Comparison of ENCODE assay signal across 28 cellular contexts in the genomic region with DNA sequence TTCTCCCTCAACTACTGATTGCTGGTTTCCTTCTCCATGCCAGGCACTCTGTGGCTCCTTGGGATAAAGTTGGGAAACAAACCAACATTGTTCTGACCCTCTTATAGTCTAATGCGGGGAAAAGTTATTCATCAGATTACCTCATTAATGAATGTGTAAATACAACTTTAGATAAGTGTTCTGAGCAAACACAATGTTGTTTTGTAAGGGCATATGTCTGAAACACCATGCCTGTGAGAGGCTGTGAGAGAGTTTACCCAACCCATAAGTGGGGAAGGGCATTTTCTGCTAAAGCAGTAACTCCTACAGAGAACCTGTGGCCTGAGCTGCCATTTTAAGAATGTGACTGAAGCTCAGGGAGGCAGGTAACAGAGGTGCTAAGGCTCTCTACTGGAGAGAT.
A peak's percentile ranks its signal among the peaks of the same experiment; 100 is the strongest.
DNase-seq lines count a peak whose midpoint lies in the region; ATAC-seq, FAIRE-seq and TF ChIP-seq lines count a peak whose summit lies in the region.
"Had no signal": no experiment of that assay in that cellular context is flagged by ENCODE, and none has a peak within 500 bp of the region (broad histone marks: within the 10 kb centered on the region; RNA-seq: fewer than 3 reads in every experiment).

No MANE protein-coding gene starts in this region.

- FAIRE-seq in bronchial epithelial cell (lab: Jason Lieb, UNC): no peak
- FAIRE-seq: A204.1, G401.6 had no signal

- POLR2A ChIA-PET in HEK293 (lab: Yijun Ruan, JAX): no interaction called here

- ATAC-seq in HG03139 (IDR thresholded peaks at IDR 0.05; ENCODE audit: unreplicated experiment): no peak
- ATAC-seq: left colon; SK-N-SH treated with all-trans-retinoic acid at 6 μM for 48 hours; stimulated activated naive CD8-positive, alpha-beta T cell treated with anti-CD3 and anti-CD28 coated beads, Interleukin-15, amount 100 ng/mL, for 72 hours; T-helper 17 cell had no signal

- intact Hi-C loops in esophagus muscularis mucosa (cut with DNase I) (no loop called here), uterus (cut with DNase I; ENCODE audit: low total_unique reads) (no loop called here)

- H3K4me3 ChIP-seq in HEK293 (ENCODE audit: low read depth, low read length): no peak overlapping the region
- no peak overlapping the region for H3K4me3 ChIP-seq in bronchial epithelial cell (ENCODE audit: low read depth, low read length)
- H3K4me3 ChIP-seq in esophagus muscularis mucosa: no peak overlapping the region
- no peak overlapping the region for H3K4me3 ChIP-seq in uterus
- H3K4me3 ChIP-seq: prostate gland, thyroid gland had no signal

- TF ChIP-seq EP300 in esophagus muscularis mucosa (IDR thresholded peaks at IDR 0.05): no peak

- no peaks in the 10 kb centered on the region for H3K9me3 ChIP-seq in HEK293 (ENCODE audit: control insufficient read depth, insufficient read depth, low read depth, low read length)
- no peaks in the 10 kb centered on the region for H3K9me3 ChIP-seq in esophagus muscularis mucosa
- no peaks in the 10 kb centered on the region for H3K9me3 ChIP-seq in uterus
- H3K9me3 ChIP-seq: prostate gland, thyroid gland had no signal

- H3K36me3 ChIP-seq in HEK293 (ENCODE audit: control insufficient read depth in 2 of 2, insufficient read depth in 1 of 2, low read length in 2 of 2): no peaks in the 10 kb centered on the region
- no peaks in the 10 kb centered on the region for H3K36me3 ChIP-seq in bronchial epithelial cell (ENCODE audit: control insufficient read depth, insufficient read depth, low read length)
- H3K36me3 ChIP-seq in esophagus muscularis mucosa: no peaks in the 10 kb centered on the region
- H3K36me3 ChIP-seq in uterus: no peaks in the 10 kb centered on the region
- H3K36me3 ChIP-seq: prostate gland, thyroid gland had no signal

- TF ChIP-seq POLR2A in esophagus muscularis mucosa (IDR thresholded peaks at IDR 0.05; ENCODE audit: low read depth) (no peak), uterus (IDR thresholded peaks at IDR 0.05) (no peak)

- H3K27ac ChIP-seq in HEK293 (ENCODE audit: extremely low read depth, low read depth, low read length) (no peak overlapping the region), esophagus muscularis mucosa (replicated peaks in 1 of 4) (no peak overlapping the region), uterus (no peak overlapping the region)
- H3K27ac ChIP-seq: prostate gland, thyroid gland had no signal

- DNase-seq in COLO668 (lab: John Stamatoyannopoulos, UW; ENCODE audit: unreplicated experiment) (peak; percentile 3), NCI-H345 (lab: John Stamatoyannopoulos, UW) (peak; percentile 80), bronchial epithelial cell (ENCODE audit: low read depth) (peak; percentile 57), esophagus muscularis mucosa (ENCODE audit: extremely low spot score) (no peak), T-helper 2 cell (no peak), uterus (no peak)
- DNase-seq: activated CD4-positive, alpha-beta T cell treated with anti-CD3 and anti-CD28 coated beads for 4 hours; activated gamma-delta T cell treated with Interleukin-2 at 50 U/mL for 16 hours; activated T-cell treated with anti-CD3 and anti-CD28 coated beads, Interleukin-2, amount 50 U/mL, for 24 hours; CD4-positive, CD25-positive, alpha-beta regulatory T cell; central memory CD4-positive, alpha-beta T cell; H7; hypothalamus; immature natural killer cell; left colon; mesendoderm; NCI-H1048; NCI-H2081; NCI-H526 treated with DMSO at 0.1 percent for 48 hours; stimulated activated naive CD8-positive, alpha-beta T cell treated with anti-CD3 and anti-CD28 coated beads, Interleukin-15, amount 100 ng/mL, for 72 hours; T-helper 17 cell; thyroid gland had no signal

- 90% methylated on average over 1 of the region's 1 CpG for WGBS in esophagus muscularis mucosa

- TF ChIP-seq CTCF in HEK293 (tag by site-specific recombination; IDR thresholded peaks at IDR 0.05) (no peak), bronchial epithelial cell (IDR thresholded peaks at IDR 0.05; ENCODE audit: insufficient read depth, low read length, severe bottlenecking) (no peak), esophagus muscularis mucosa (IDR thresholded peaks at IDR 0.05) (no peak), uterus (IDR thresholded peaks at IDR 0.05) (no peak)

- no peaks in the 10 kb centered on the region for H3K27me3 ChIP-seq in bronchial epithelial cell (ENCODE audit: control insufficient read depth, insufficient read depth, low read length)
- no peaks in the 10 kb centered on the region for H3K27me3 ChIP-seq in esophagus muscularis mucosa
- no peaks in the 10 kb centered on the region for H3K27me3 ChIP-seq in uterus
- H3K27me3 ChIP-seq: thyroid gland had no signal

- CTCF ChIA-PET in HEK293 (lab: Yijun Ruan, JAX): interaction anchor here (1.0 kb wide), 1 partner anchor 188 kb away, joined by 3 read pairs; no protein-coding TSS in a partner anchor

- H3K4me1 ChIP-seq in HEK293 (ENCODE audit: control insufficient read depth, insufficient read depth, low read length) (no peaks in the 10 kb centered on the region), esophagus muscularis mucosa (peaks cover 0 to 6% (median 0%) of the 10 kb centered on the region in 4 donors), uterus (no peaks in the 10 kb centered on the region)
- H3K4me1 ChIP-seq: prostate gland, thyroid gland had no signal

TF ChIP-seq in HEK293, 187 proteins besides CTCF, POLR2A, EP300 and RAD21:
- TF ChIP-seq ZNF48 (tag by site-specific recombination; IDR thresholded peaks at IDR 0.05): no peak
- TF ChIP-seq, protein P1, sequence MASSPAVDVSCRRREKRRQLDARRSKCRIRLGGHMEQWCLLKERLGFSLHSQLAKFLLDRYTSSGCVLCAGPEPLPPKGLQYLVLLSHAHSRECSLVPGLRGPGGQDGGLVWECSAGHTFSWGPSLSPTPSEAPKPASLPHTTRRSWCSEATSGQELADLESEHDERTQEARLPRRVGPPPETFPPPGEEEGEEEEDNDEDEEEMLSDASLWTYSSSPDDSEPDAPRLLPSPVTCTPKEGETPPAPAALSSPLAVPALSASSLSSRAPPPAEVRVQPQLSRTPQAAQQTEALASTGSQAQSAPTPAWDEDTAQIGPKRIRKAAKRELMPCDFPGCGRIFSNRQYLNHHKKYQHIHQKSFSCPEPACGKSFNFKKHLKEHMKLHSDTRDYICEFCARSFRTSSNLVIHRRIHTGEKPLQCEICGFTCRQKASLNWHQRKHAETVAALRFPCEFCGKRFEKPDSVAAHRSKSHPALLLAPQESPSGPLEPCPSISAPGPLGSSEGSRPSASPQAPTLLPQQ (tag by site-specific recombination; IDR thresholded peaks at IDR 0.05): 0 out of 2 replicates have a peak, but pooled peaks have one; percentile 15
- TF ChIP-seq, protein P2, sequence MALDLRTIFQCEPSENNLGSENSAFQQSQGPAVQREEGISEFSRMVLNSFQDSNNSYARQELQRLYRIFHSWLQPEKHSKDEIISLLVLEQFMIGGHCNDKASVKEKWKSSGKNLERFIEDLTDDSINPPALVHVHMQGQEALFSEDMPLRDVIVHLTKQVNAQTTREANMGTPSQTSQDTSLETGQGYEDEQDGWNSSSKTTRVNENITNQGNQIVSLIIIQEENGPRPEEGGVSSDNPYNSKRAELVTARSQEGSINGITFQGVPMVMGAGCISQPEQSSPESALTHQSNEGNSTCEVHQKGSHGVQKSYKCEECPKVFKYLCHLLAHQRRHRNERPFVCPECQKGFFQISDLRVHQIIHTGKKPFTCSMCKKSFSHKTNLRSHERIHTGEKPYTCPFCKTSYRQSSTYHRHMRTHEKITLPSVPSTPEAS (tag by site-specific recombination; IDR thresholded peaks at IDR 0.05): no peak
- no peak for TF ChIP-seq ZNF555 (tag by site-specific recombination; conservative IDR thresholded peaks at IDR 0.05)

Comparison
In these comparisons a context has a peak if more than half of its experiments do, and no peak if none do; other contexts are left out.
1. DNase-seq: peak in COLO668 (single experiment), NCI-H345 (single experiment) and bronchial epithelial cell (single experiment); none in esophagus muscularis mucosa (single experiment), T-helper 2 cell (0 of 5) and uterus (0 of 2).